In the genomic region with DNA sequence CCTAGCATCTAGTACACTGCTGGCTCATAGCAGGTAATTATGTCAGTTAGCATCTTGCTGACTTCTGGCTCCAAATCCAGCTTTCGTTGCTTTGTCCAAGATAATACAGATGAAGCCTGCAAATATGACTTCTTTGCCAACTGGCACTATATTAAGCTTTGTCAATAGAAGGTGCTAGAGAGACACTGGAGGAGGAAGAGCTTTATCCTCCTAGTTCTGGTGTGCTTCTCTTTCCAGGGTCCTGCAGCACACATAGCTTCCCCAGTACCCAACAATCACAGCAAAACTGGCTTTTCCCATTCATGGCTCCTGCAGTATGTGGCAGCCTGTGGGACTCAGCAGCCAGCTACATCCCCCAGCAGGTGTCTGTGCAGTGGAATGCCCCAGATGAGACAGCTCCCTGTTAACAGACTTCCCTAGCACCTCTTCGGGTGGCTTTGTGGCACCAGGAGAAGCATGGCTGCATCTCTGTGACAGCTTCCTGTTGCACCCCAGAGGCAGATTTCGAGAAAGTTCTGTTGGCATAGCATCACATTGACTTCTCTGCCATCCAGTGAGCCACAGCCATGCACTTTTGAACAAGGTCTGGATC, we compare ENCODE assay signal across 16 cellular contexts.
DNase-seq lines count a peak whose midpoint lies in the region; ATAC-seq and TF ChIP-seq lines count a peak whose summit lies in the region.
"Had no signal": no experiment of that assay in that cellular context is flagged by ENCODE, and none has a peak within 500 bp of the region (broad histone marks: within the 10 kb centered on the region; RNA-seq: fewer than 3 reads in every experiment).

No MANE protein-coding gene starts in this region.

- no peak overlapping the region for H3K4me3 Mint-ChIP-seq in activated T-helper 1 cell treated with anti-CD3 and anti-CD28 coated beads, Interleukin-12 subunit alpha, Interleukin-12 subunit beta, Interleukin-2, Interleukin-4 antibody, amounts not matched to agents 30 ng/mL and 10 ng/mL and 1 ng/mL, durations not matched to agents 14 hours and 24 hours and 36 hours
- H3K4me3 Mint-ChIP-seq in mesothelial cell of epicardium = no peak overlapping the region
- no peak overlapping the region for H3K4me3 Mint-ChIP-seq in activated CD8-positive, alpha-beta memory T cell treated with anti-CD3 and anti-CD28 coated beads, Interleukin-2, amount 10 ng/mL, durations not matched to agents 7 days and 5 days
- H3K4me3 Mint-ChIP-seq: CD4-positive, alpha-beta T cell; IgD-negative memory B cell; stimulated activated naive B cell treated with anti-CD40 and anti-IgM and Interleukin-4, amounts not matched to agents 10 μg/mL and 1 μg/mL and 100 μg/mL, for 72 hours; T-cell had no signal

- ATAC-seq in GM21360 (IDR thresholded peaks at IDR 0.05; ENCODE audit: unreplicated experiment) = peak; percentile 50
- ATAC-seq in activated CD8-positive, alpha-beta memory T cell treated with anti-CD3 and anti-CD28 coated beads, Interleukin-2, amount 10 ng/mL, durations not matched to agents 7 days and 5 days = no peak
- ATAC-seq: esophagus mucosa; stimulated activated naive B cell treated with anti-CD40 and anti-IgM and Interleukin-4, amounts not matched to agents 10 μg/mL and 1 μg/mL and 100 μg/mL, for 72 hours; T-cell had no signal

- H3K9me3 ChIP-seq in BE2C = no peaks in the 10 kb centered on the region
- H3K9me3 ChIP-seq in SJCRH30 (replicated peaks) = no peaks in the 10 kb centered on the region

- H3K9me3 Mint-ChIP-seq in activated T-helper 1 cell treated with anti-CD3 and anti-CD28 coated beads, Interleukin-12 subunit alpha, Interleukin-12 subunit beta, Interleukin-2, Interleukin-4 antibody, amounts not matched to agents 30 ng/mL and 10 ng/mL and 1 ng/mL, durations not matched to agents 14 hours and 24 hours and 36 hours = no peaks in the 10 kb centered on the region
- no peaks in the 10 kb centered on the region for H3K9me3 Mint-ChIP-seq in mesothelial cell of epicardium
- no peaks in the 10 kb centered on the region for H3K9me3 Mint-ChIP-seq in activated CD8-positive, alpha-beta memory T cell treated with anti-CD3 and anti-CD28 coated beads, Interleukin-2, amount 10 ng/mL, durations not matched to agents 7 days and 5 days (ENCODE audit: low read depth)
- H3K9me3 Mint-ChIP-seq: CD4-positive, alpha-beta T cell; IgD-negative memory B cell; stimulated activated naive B cell treated with anti-CD40 and anti-IgM and Interleukin-4, amounts not matched to agents 10 μg/mL and 1 μg/mL and 100 μg/mL, for 72 hours had no signal

- DNase-seq in BE2C (no peak), SJCRH30 (peak; percentile 3 to 5), fibroblast of the aortic adventitia (ENCODE audit: low read depth) (peak; percentile 36), mesothelial cell of epicardium (ENCODE audit: low spot score in 2 of 2, unreplicated experiment in 2 of 2) (no peak)
- DNase-seq in activated T-helper 1 cell treated with anti-CD3 and anti-CD28 coated beads, Interleukin-12 subunit alpha, Interleukin-12 subunit beta, Interleukin-2, Interleukin-4 antibody, amounts not matched to agents 30 ng/mL and 10 ng/mL and 1 ng/mL, durations not matched to agents 14 hours and 24 hours and 36 hours (ENCODE audit: low spot score) = no peak
- DNase-seq in activated CD8-positive, alpha-beta memory T cell treated with anti-CD3 and anti-CD28 coated beads, Interleukin-2, amount 10 ng/mL, durations not matched to agents 7 days and 5 days = no peak
- DNase-seq in effector CD4-positive, alpha-beta T cell = no peak
- DNase-seq: aorta; CD4-positive, alpha-beta T cell; NCI-H446 treated with DMSO at 0.1 percent for 48 hours; stimulated activated CD4-positive, alpha-beta T cell treated with anti-CD3 and anti-CD28 coated beads, Interleukin-15, amount 100 ng/mL, for 24 hours; stimulated activated naive B cell treated with anti-CD40 and anti-IgM and Interleukin-4, amounts not matched to agents 10 μg/mL and 1 μg/mL and 100 μg/mL, for 72 hours; T-cell had no signal

- no peak overlapping the region for H3K27ac Mint-ChIP-seq in activated T-helper 1 cell treated with anti-CD3 and anti-CD28 coated beads, Interleukin-12 subunit alpha, Interleukin-12 subunit beta, Interleukin-2, Interleukin-4 antibody, amounts not matched to agents 30 ng/mL and 10 ng/mL and 1 ng/mL, durations not matched to agents 14 hours and 24 hours and 36 hours
- H3K27ac Mint-ChIP-seq in mesothelial cell of epicardium = no peak overlapping the region
- H3K27ac Mint-ChIP-seq in activated CD8-positive, alpha-beta memory T cell treated with anti-CD3 and anti-CD28 coated beads, Interleukin-2, amount 10 ng/mL, durations not matched to agents 7 days and 5 days = no peak overlapping the region
- H3K27ac Mint-ChIP-seq: CD4-positive, alpha-beta T cell; stimulated activated naive B cell treated with anti-CD40 and anti-IgM and Interleukin-4, amounts not matched to agents 10 μg/mL and 1 μg/mL and 100 μg/mL, for 72 hours; T-cell had no signal

- intact Hi-C loops in activated T-helper 1 cell treated with anti-CD3 and anti-CD28 coated beads, Interleukin-12 subunit alpha, Interleukin-12 subunit beta, Interleukin-2, Interleukin-4 antibody, amounts not matched to agents 30 ng/mL and 10 ng/mL and 1 ng/mL, durations not matched to agents 14 hours and 24 hours and 36 hours (cut with micrococcal nuclease) = no loop called here

- no peaks in the 10 kb centered on the region for H3K4me1 Mint-ChIP-seq in activated T-helper 1 cell treated with anti-CD3 and anti-CD28 coated beads, Interleukin-12 subunit alpha, Interleukin-12 subunit beta, Interleukin-2, Interleukin-4 antibody, amounts not matched to agents 30 ng/mL and 10 ng/mL and 1 ng/mL, durations not matched to agents 14 hours and 24 hours and 36 hours (ENCODE audit: low read depth)
- no peaks in the 10 kb centered on the region for H3K4me1 Mint-ChIP-seq in mesothelial cell of epicardium
- no peaks in the 10 kb centered on the region for H3K4me1 Mint-ChIP-seq in activated CD8-positive, alpha-beta memory T cell treated with anti-CD3 and anti-CD28 coated beads, Interleukin-2, amount 10 ng/mL, durations not matched to agents 7 days and 5 days
- H3K4me1 Mint-ChIP-seq: IgD-negative memory B cell; stimulated activated naive B cell treated with anti-CD40 and anti-IgM and Interleukin-4, amounts not matched to agents 10 μg/mL and 1 μg/mL and 100 μg/mL, for 72 hours; T-cell had no signal

- no peak overlapping the region for H3K27ac ChIP-seq in SJCRH30

- peaks cover 7% of the 10 kb centered on the region for H3K4me1 ChIP-seq in BE2C
- H3K4me1 ChIP-seq in SJCRH30 = no peaks in the 10 kb centered on the region

- TF ChIP-seq CTCF in BE2C (IDR thresholded peaks at IDR 0.05; ENCODE audit: low read depth, low read length) = peak; percentile 51
- peak; percentile 22 for TF ChIP-seq CTCF in fibroblast of the aortic adventitia (IDR thresholded peaks at IDR 0.05; ENCODE audit: insufficient read depth, low read length)
- no peak for TF ChIP-seq CTCF in mesothelial cell of epicardium (IDR thresholded peaks at IDR 0.05; ENCODE audit: unreplicated experiment)

- H3K27me3 Mint-ChIP-seq in activated T-helper 1 cell treated with anti-CD3 and anti-CD28 coated beads, Interleukin-12 subunit alpha, Interleukin-12 subunit beta, Interleukin-2, Interleukin-4 antibody, amounts not matched to agents 30 ng/mL and 10 ng/mL and 1 ng/mL, durations not matched to agents 14 hours and 24 hours and 36 hours (ENCODE audit: insufficient read depth) = peaks cover 3% of the 10 kb centered on the region
- peaks cover 1% of the 10 kb centered on the region for H3K27me3 Mint-ChIP-seq in mesothelial cell of epicardium (ENCODE audit: low read depth)
- H3K27me3 Mint-ChIP-seq in activated CD8-positive, alpha-beta memory T cell treated with anti-CD3 and anti-CD28 coated beads, Interleukin-2, amount 10 ng/mL, durations not matched to agents 7 days and 5 days = peaks cover 27% of the 10 kb centered on the region
- H3K27me3 Mint-ChIP-seq: CD4-positive, alpha-beta T cell; stimulated activated naive B cell treated with anti-CD40 and anti-IgM and Interleukin-4, amounts not matched to agents 10 μg/mL and 1 μg/mL and 100 μg/mL, for 72 hours had no signal

- no peaks in the 10 kb centered on the region for H3K36me3 ChIP-seq in BE2C
- H3K36me3 ChIP-seq in SJCRH30 = no peaks in the 10 kb centered on the region

- CTCF ChIA-PET in activated CD8-positive, alpha-beta memory T cell treated with anti-CD3 and anti-CD28 coated beads, Interleukin-2, amount 10 ng/mL, durations not matched to agents 7 days and 5 days (lab: Charles Lee) = interaction anchor here (0.9 kb wide), 1 partner anchor 335 kb away, joined by 3 read pairs; no protein-coding TSS in a partner anchor

- no peaks in the 10 kb centered on the region for H3K27me3 ChIP-seq in BE2C
- H3K27me3 ChIP-seq in SJCRH30 = no peaks in the 10 kb centered on the region

- no peaks in the 10 kb centered on the region for H3K36me3 Mint-ChIP-seq in activated T-helper 1 cell treated with anti-CD3 and anti-CD28 coated beads, Interleukin-12 subunit alpha, Interleukin-12 subunit beta, Interleukin-2, Interleukin-4 antibody, amounts not matched to agents 30 ng/mL and 10 ng/mL and 1 ng/mL, durations not matched to agents 14 hours and 24 hours and 36 hours (ENCODE audit: low read depth)
- H3K36me3 Mint-ChIP-seq in mesothelial cell of epicardium = no peaks in the 10 kb centered on the region
- H3K36me3 Mint-ChIP-seq in activated CD8-positive, alpha-beta memory T cell treated with anti-CD3 and anti-CD28 coated beads, Interleukin-2, amount 10 ng/mL, durations not matched to agents 7 days and 5 days = no peaks in the 10 kb centered on the region
- H3K36me3 Mint-ChIP-seq: IgD-negative memory B cell had no signal

- no peak overlapping the region for H3K4me3 ChIP-seq in BE2C (ENCODE audit: low read depth, low read length)
- no peak overlapping the region for H3K4me3 ChIP-seq in SJCRH30
- H3K4me3 ChIP-seq in fibroblast of the aortic adventitia (ENCODE audit: low read depth, low read length) = no peak overlapping the region

Comparison
In these comparisons a context has a peak if more than half of its experiments do, and no peak if none do; other contexts are left out.
1. DNase-seq: peak in SJCRH30 (2 of 2) and fibroblast of the aortic adventitia (single experiment); none in BE2C (single experiment), activated T-helper 1 cell treated with anti-CD3 and anti-CD28 coated beads, Interleukin-12 subunit alpha, Interleukin-12 subunit beta, Interleukin-2, Interleukin-4 antibody, amounts not matched to agents 30 ng/mL and 10 ng/mL and 1 ng/mL, durations not matched to agents 14 hours and 24 hours and 36 hours (single experiment), mesothelial cell of epicardium (0 of 2), activated CD8-positive, alpha-beta memory T cell treated with anti-CD3 and anti-CD28 coated beads, Interleukin-2, amount 10 ng/mL, durations not matched to agents 7 days and 5 days (single experiment) and effector CD4-positive, alpha-beta T cell (single experiment).